In the genomic region with DNA sequence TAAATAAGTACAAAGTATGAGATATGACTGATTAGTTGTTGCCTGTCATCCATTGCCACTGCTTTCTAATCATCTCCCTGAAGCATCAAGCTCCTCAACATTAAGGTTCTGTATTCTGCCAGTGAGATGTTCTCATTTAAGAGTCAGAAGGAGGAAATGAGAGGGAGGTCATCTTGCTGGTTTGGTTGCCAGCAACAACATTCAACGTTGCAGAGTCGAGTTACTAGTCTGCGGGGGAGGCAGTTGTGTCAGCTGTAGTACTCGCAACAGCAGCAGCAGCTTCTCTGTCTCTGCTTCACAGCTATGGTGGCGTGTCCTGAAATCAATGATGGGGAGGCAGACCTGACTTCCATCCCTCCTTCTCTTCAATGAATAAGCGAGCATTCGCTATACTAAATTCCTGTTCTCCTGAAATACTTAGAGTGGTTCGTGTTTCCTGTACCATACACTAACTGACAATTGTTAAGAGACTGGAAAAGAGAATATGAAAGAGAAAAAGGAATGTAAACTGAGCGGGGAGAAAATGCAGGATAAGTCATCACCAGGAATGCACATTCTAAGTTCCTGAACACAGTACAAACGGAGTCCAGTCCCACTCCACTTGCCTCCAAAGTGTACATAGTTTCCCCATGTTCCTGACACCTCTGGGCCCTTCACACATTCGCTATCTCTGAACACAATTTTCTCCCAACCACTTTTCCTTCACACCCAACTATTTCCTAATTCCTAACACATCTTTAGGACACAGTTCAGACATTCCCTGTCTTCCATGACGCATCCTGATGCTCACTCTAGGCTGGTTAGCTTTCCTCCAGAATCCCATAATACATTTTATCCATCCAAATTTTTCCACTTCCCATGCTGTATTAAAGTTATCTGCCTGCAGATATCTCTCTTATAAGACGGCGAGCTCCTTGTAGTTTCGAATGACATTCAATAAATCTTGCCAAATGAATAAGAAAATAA, we compare ENCODE assay signal across 9 cellular contexts.
DNase-seq lines count a peak whose midpoint lies in the region; ATAC-seq lines count a peak whose summit lies in the region.
"Had no signal": no experiment of that assay in that cellular context is flagged by ENCODE, and none has a peak within 500 bp of the region (broad histone marks: within the 10 kb centered on the region; RNA-seq: fewer than 3 reads in every experiment).

No MANE protein-coding gene starts in this region.

- H3K27ac ChIP-seq in SJCRH30, result no peak overlapping the region
- H3K27ac ChIP-seq: cardiac muscle cell had no signal

- peak; percentile 64 for DNase-seq in activated CD4-positive, alpha-beta memory T cell treated with anti-CD3 and anti-CD28 coated beads for 36 hours
- DNase-seq in activated CD4-positive, alpha-beta memory T cell treated with anti-CD3 and anti-CD28 coated beads, Interleukin-2, amount 10 ng/mL, durations not matched to agents 7 days and 5 days, result no peak
- DNase-seq in SJCRH30, result peak; percentile 10 to 16
- DNase-seq in Right ventricle myocardium superior, result no peak
- DNase-seq in smooth muscle cell of the brain vasculature (ENCODE audit: low read depth, low spot score), result peak; percentile 70
- DNase-seq in HK-2 (ENCODE audit: unreplicated experiment), result no peak

- H3K36me3 ChIP-seq in SJCRH30, result no peaks in the 10 kb centered on the region
- H3K36me3 ChIP-seq: cardiac muscle cell had no signal

- H3K9me3 Mint-ChIP-seq in activated CD4-positive, alpha-beta memory T cell treated with anti-CD3 and anti-CD28 coated beads for 36 hours, result no peaks in the 10 kb centered on the region
- no peaks in the 10 kb centered on the region for H3K9me3 Mint-ChIP-seq in activated CD4-positive, alpha-beta memory T cell treated with anti-CD3 and anti-CD28 coated beads, Interleukin-2, amount 10 ng/mL, durations not matched to agents 7 days and 5 days

- no peaks in the 10 kb centered on the region for H3K27me3 ChIP-seq in SJCRH30
- H3K27me3 ChIP-seq: cardiac muscle cell had no signal

- POLR2A ChIA-PET in activated CD4-positive, alpha-beta memory T cell treated with anti-CD3 and anti-CD28 coated beads for 36 hours (lab: Charles Lee), result no interaction called here
- POLR2A ChIA-PET in activated CD4-positive, alpha-beta memory T cell treated with anti-CD3 and anti-CD28 coated beads, Interleukin-2, amount 10 ng/mL, durations not matched to agents 7 days and 5 days (lab: Charles Lee), result no interaction called here

- ATAC-seq in Right ventricle myocardium superior (ENCODE audit: poor library complexity) (peak; percentile 75), HG03175 (IDR thresholded peaks at IDR 0.05; ENCODE audit: unreplicated experiment) (no peak), HG02623 (IDR thresholded peaks at IDR 0.05; ENCODE audit: unreplicated experiment) (no peak)

- no peak overlapping the region for H3K4me3 ChIP-seq in SJCRH30
- H3K4me3 ChIP-seq: cardiac muscle cell had no signal

- H3K4me1 ChIP-seq in SJCRH30, result no peaks in the 10 kb centered on the region

- H3K27me3 Mint-ChIP-seq in activated CD4-positive, alpha-beta memory T cell treated with anti-CD3 and anti-CD28 coated beads for 36 hours, result no peaks in the 10 kb centered on the region
- H3K27me3 Mint-ChIP-seq in activated CD4-positive, alpha-beta memory T cell treated with anti-CD3 and anti-CD28 coated beads, Interleukin-2, amount 10 ng/mL, durations not matched to agents 7 days and 5 days, result no peaks in the 10 kb centered on the region

- H3K27ac Mint-ChIP-seq in activated CD4-positive, alpha-beta memory T cell treated with anti-CD3 and anti-CD28 coated beads for 36 hours, result no peak overlapping the region
- no peak overlapping the region for H3K27ac Mint-ChIP-seq in activated CD4-positive, alpha-beta memory T cell treated with anti-CD3 and anti-CD28 coated beads, Interleukin-2, amount 10 ng/mL, durations not matched to agents 7 days and 5 days

- CTCF ChIA-PET in activated CD4-positive, alpha-beta memory T cell treated with anti-CD3 and anti-CD28 coated beads for 36 hours (lab: Charles Lee), result no interaction called here
- CTCF ChIA-PET in activated CD4-positive, alpha-beta memory T cell treated with anti-CD3 and anti-CD28 coated beads, Interleukin-2, amount 10 ng/mL, durations not matched to agents 7 days and 5 days (lab: Charles Lee), result no interaction called here

- H3K36me3 Mint-ChIP-seq in activated CD4-positive, alpha-beta memory T cell treated with anti-CD3 and anti-CD28 coated beads for 36 hours, result no peaks in the 10 kb centered on the region
- H3K36me3 Mint-ChIP-seq in activated CD4-positive, alpha-beta memory T cell treated with anti-CD3 and anti-CD28 coated beads, Interleukin-2, amount 10 ng/mL, durations not matched to agents 7 days and 5 days (ENCODE audit: low read depth), result peaks cover 2% of the 10 kb centered on the region

- intact Hi-C loops in activated CD4-positive, alpha-beta memory T cell treated with anti-CD3 and anti-CD28 coated beads for 36 hours (cut with micrococcal nuclease), result loop anchor here (2.0 kb wide), 1 partner anchor 52 kb away; no protein-coding TSS in a partner anchor
- intact Hi-C loops in Right ventricle myocardium superior (cut with DNase I), result no loop called here

- H3K4me3 Mint-ChIP-seq in activated CD4-positive, alpha-beta memory T cell treated with anti-CD3 and anti-CD28 coated beads for 36 hours, result no peak overlapping the region
- H3K4me3 Mint-ChIP-seq in activated CD4-positive, alpha-beta memory T cell treated with anti-CD3 and anti-CD28 coated beads, Interleukin-2, amount 10 ng/mL, durations not matched to agents 7 days and 5 days, result no peak overlapping the region

- H3K9me3 ChIP-seq in SJCRH30 (replicated peaks), result no peaks in the 10 kb centered on the region

- peaks cover 58% of the 10 kb centered on the region for H3K4me1 Mint-ChIP-seq in activated CD4-positive, alpha-beta memory T cell treated with anti-CD3 and anti-CD28 coated beads for 36 hours (ENCODE audit: low read depth)
- peaks cover 11% of the 10 kb centered on the region for H3K4me1 Mint-ChIP-seq in activated CD4-positive, alpha-beta memory T cell treated with anti-CD3 and anti-CD28 coated beads, Interleukin-2, amount 10 ng/mL, durations not matched to agents 7 days and 5 days

Comparison
In these comparisons a context has a peak if more than half of its experiments do, and no peak if none do; other contexts are left out.
1. DNase-seq: peak in activated CD4-positive, alpha-beta memory T cell treated with anti-CD3 and anti-CD28 coated beads for 36 hours (single experiment), SJCRH30 (2 of 2) and smooth muscle cell of the brain vasculature (single experiment); none in activated CD4-positive, alpha-beta memory T cell treated with anti-CD3 and anti-CD28 coated beads, Interleukin-2, amount 10 ng/mL, durations not matched to agents 7 days and 5 days (single experiment), Right ventricle myocardium superior (single experiment) and HK-2 (single experiment).